ENCODE assay signal across 14 cellular contexts in genomic region chr7:143393267-143394041, GRCh38. TPM values are rescaled to one million over a fixed set of nuclear protein-coding genes. Genes with fewer than 3 reads are reported as not detected.
DNase-seq lines count a peak whose midpoint lies in the region; ATAC-seq and TF ChIP-seq lines count a peak whose summit lies in the region.
"Had no signal": no experiment of that assay in that cellular context is flagged by ENCODE, and none has a peak within 500 bp of the region (broad histone marks: within the 10 kb centered on the region; RNA-seq: fewer than 3 reads in every experiment).

No MANE protein-coding gene starts in this region.

- H3K4me2 ChIP-seq in OCI-LY7 (ENCODE audit: low read length), result no peak overlapping the region
- H3K4me2 ChIP-seq: KMS-11 had no signal

- H3K79me2 ChIP-seq in OCI-LY7 (ENCODE audit: insufficient read depth, low read depth, low read length), result no peaks in the 10 kb centered on the region

- H3K9me3 ChIP-seq in body of pancreas (no peaks in the 10 kb centered on the region), lower lobe of right lung (no peaks in the 10 kb centered on the region), upper lobe of right lung (no peaks in the 10 kb centered on the region), OCI-LY7 (ENCODE audit: low read length) (no peaks in the 10 kb centered on the region)

- BruUV-seq in OCI-LY7 (replicated peaks; lab: Mats Ljungman, UMichigan), result no TSS peak

- POLR2A ChIA-PET in OCI-LY7 (lab: Charles Lee), result interaction anchor here (0.6 kb wide), 1 partner anchor 119 kb away, joined by 6 read pairs; no protein-coding TSS in a partner anchor

- H3K4me3 ChIP-seq in body of pancreas, result no peak overlapping the region
- H3K4me3 ChIP-seq in lower lobe of right lung, result no peak overlapping the region
- no peak overlapping the region for H3K4me3 ChIP-seq in upper lobe of right lung
- no peak overlapping the region for H3K4me3 ChIP-seq in OCI-LY7 (ENCODE audit: low read depth, low read length, poor library complexity, severe bottlenecking)

- H3K4me1 ChIP-seq in body of pancreas, result peaks cover 36% of the 10 kb centered on the region
- H3K4me1 ChIP-seq in lower lobe of right lung, result peaks cover 57% of the 10 kb centered on the region
- H3K4me1 ChIP-seq in upper lobe of right lung, result peaks cover 59% of the 10 kb centered on the region
- H3K4me1 ChIP-seq in OCI-LY7 (ENCODE audit: insufficient read depth, low read length, poor library complexity, severe bottlenecking), result no peaks in the 10 kb centered on the region

- CTCF ChIA-PET in OCI-LY7 (lab: Charles Lee; ENCODE audit: unreplicated experiment), result no interaction called here

- DNase-seq in Right ventricle myocardium inferior (ENCODE audit: missing footprints), result peak; percentile 63
- no peak for DNase-seq in cardiac septum (ENCODE audit: low spot score)
- peak; percentile 55 to 78 (median 74) for DNase-seq in body of pancreas
- DNase-seq in lower lobe of right lung, result no peak
- no peak for DNase-seq in upper lobe of right lung
- DNase-seq in NCI-H1930 (lab: John Stamatoyannopoulos, UW), result no peak
- no peak for DNase-seq in SKM-1 treated with dmso at 0.1 percent for 144 hours (lab: John Stamatoyannopoulos, UW; ENCODE audit: unreplicated experiment)
- DNase-seq in OCI-LY7 (ENCODE audit: low spot score), result no peak
- DNase-seq: activated CD4-positive, alpha-beta T cell treated with anti-CD3 and anti-CD28 coated beads, Interleukin-2, amount 50 U/mL, for 1 hour; NCI-H2081; T-helper 2 cell had no signal

- no peaks in the 10 kb centered on the region for H3K9me2 ChIP-seq in OCI-LY7 (ENCODE audit: insufficient read depth, low read length)

- no peaks in the 10 kb centered on the region for H3K27me3 ChIP-seq in body of pancreas
- no peaks in the 10 kb centered on the region for H3K27me3 ChIP-seq in lower lobe of right lung (ENCODE audit: low read depth)
- no peaks in the 10 kb centered on the region for H3K27me3 ChIP-seq in upper lobe of right lung

- peak in 1 of 3 donors; percentile 3 for TF ChIP-seq POLR2A in body of pancreas (IDR thresholded peaks at IDR 0.05)

- ATAC-seq in Right ventricle myocardium inferior (no peak), body of pancreas (peak; percentile 51), lower lobe of right lung (no peak), upper lobe of right lung (no peak)
- ATAC-seq: activated naive CD4-positive, alpha-beta T cell treated with anti-CD3 and anti-CD28 coated beads, Interleukin-2, amount 50 U/mL, for 72 hours; HCT116 had no signal

- H4K20me1 ChIP-seq in OCI-LY7 (ENCODE audit: insufficient read depth, low read length), result no peaks in the 10 kb centered on the region

- no peak overlapping the region for H2AFZ ChIP-seq in OCI-LY7 (ENCODE audit: low read length)

- no peak for TF ChIP-seq CTCF in body of pancreas (IDR thresholded peaks at IDR 0.05)
- TF ChIP-seq CTCF in lower lobe of right lung (IDR thresholded peaks at IDR 0.05), result no peak
- TF ChIP-seq CTCF in upper lobe of right lung (IDR thresholded peaks at IDR 0.05), result no peak
- no peak for TF ChIP-seq CTCF in OCI-LY7 (conservative IDR thresholded peaks at IDR 0.05; ENCODE audit: low read length)

- H3K36me3 ChIP-seq in body of pancreas (replicated peaks in 1 of 2; ENCODE audit: insufficient read depth in 1 of 2, low read depth in 2 of 2) (peaks cover 0 to 3% of the 10 kb centered on the region in 2 donors), lower lobe of right lung (peaks cover 41% of the 10 kb centered on the region), upper lobe of right lung (peaks cover 35% of the 10 kb centered on the region), OCI-LY7 (ENCODE audit: insufficient read depth, low read length) (no peaks in the 10 kb centered on the region)

- 69 to 76% methylated on average over 12 to 14 of the region's 14 CpGs for WGBS in body of pancreas, 2 donors

- intact Hi-C loops in Right ventricle myocardium inferior (cut with DNase I), result loop anchor here (10.0 kb wide), 1 partner anchor 511 kb away; the partner anchor contains the start of gene TCAF1
- intact Hi-C loops in cardiac septum (cut with DNase I), result no loop called here
- intact Hi-C loops in body of pancreas (cut with DNase I), result no loop called here
- intact Hi-C loops in lower lobe of right lung (cut with DNase I), result no loop called here
- intact Hi-C loops in upper lobe of right lung (cut with DNase I), result no loop called here
- intact Hi-C loops in OCI-LY7 (cut with micrococcal nuclease; ENCODE audit: unreplicated experiment), result no loop called here

- H3K27ac ChIP-seq in body of pancreas (peak overlapping the region in 3 of 4 donors; percentile 76 to 84 (median 80)), lower lobe of right lung (peak overlapping the region; percentile 79), upper lobe of right lung (peak overlapping the region; percentile 90), OCI-LY7 (ENCODE audit: low read depth, low read length, poor library complexity, severe bottlenecking) (no peak overlapping the region)
- H3K27ac ChIP-seq: KMS-11 had no signal

RNA-seq across cellular contexts. Expression of gene ZYX, which starts 12.3 kb away (rescaled TPM):
- total RNA-seq in Right ventricle myocardium inferior (75.9 TPM), cardiac septum (126 TPM), body of pancreas (10 to 100 TPM; 40.2 to 60.6 TPM), lower lobe of right lung (231 TPM), upper lobe of right lung (263 TPM), OCI-LY7 (2022) (2.8 and 4.2 TPM in 2 replicates)
- total RNA-seq in OCI-LY7 (2014; rRNA removed; shearing (Covaris generic)), result 0.31 and 0.44 TPM in 2 replicates

RNA-seq across cellular contexts. Expression of gene EPHA1, which starts 15.2 kb away (rescaled TPM):
- total RNA-seq in Right ventricle myocardium inferior, result not detected
- total RNA-seq in cardiac septum, result not detected
- 10 to 100 TPM in 1 of 2 donors, 1 to 10 TPM in 1; 9.9 to 14.3 TPM for total RNA-seq in body of pancreas
- 9.0 TPM for total RNA-seq in lower lobe of right lung
- 13.9 TPM for total RNA-seq in upper lobe of right lung
- not detected in 2 replicates for total RNA-seq in OCI-LY7 (2014; rRNA removed; shearing (Covaris generic))
- not detected in 2 replicates for total RNA-seq in OCI-LY7 (2022)

RNA-seq across cellular contexts. Expression of gene FAM131B, which starts 30.9 kb away (rescaled TPM):
- 0.73 TPM for total RNA-seq in Right ventricle myocardium inferior
- 0.19 TPM for total RNA-seq in cardiac septum
- total RNA-seq in body of pancreas, result under 1 TPM in 1 of 2 donors, not detected in 1; 0.26 TPM
- total RNA-seq in lower lobe of right lung, result 0.53 TPM
- total RNA-seq in upper lobe of right lung, result 0.90 TPM
- total RNA-seq in OCI-LY7 (2014; rRNA removed; shearing (Covaris generic)), result not detected in 2 replicates
- total RNA-seq in OCI-LY7 (2022), result not detected in 2 replicates

RNA-seq across cellular contexts. Expression of gene TAS2R60, which starts 49.8 kb away (rescaled TPM):
- total RNA-seq in Right ventricle myocardium inferior (not detected), cardiac septum (not detected), body of pancreas (not detected), lower lobe of right lung (not detected), upper lobe of right lung (not detected), OCI-LY7 (2022) (not detected in 2 replicates)
- total RNA-seq in OCI-LY7 (2014; rRNA removed; shearing (Covaris generic)), result not detected in 2 replicates
- total RNA-seq: activated naive CD4-positive, alpha-beta T cell treated with anti-CD3 and anti-CD28 coated beads, Interleukin-2, amount 50 U/mL, for 72 hours had no signal

Comparison
In these comparisons a context has a peak if more than half of its experiments do, and no peak if none do; other contexts are left out.
1. DNase-seq: peak in Right ventricle myocardium inferior (single experiment) and body of pancreas (4 of 4); none in cardiac septum (single experiment), lower lobe of right lung (single experiment), upper lobe of right lung (single experiment), NCI-H1930 (0 of 2), SKM-1 treated with dmso at 0.1 percent for 144 hours (single experiment) and OCI-LY7 (single experiment).
2. RNA of gene ZYX, which starts 12.3 kb away (total RNA-seq): 263 TPM in upper lobe of right lung (single experiment), 231 TPM in lower lobe of right lung (single experiment), 126 TPM in cardiac septum (single experiment), 75.9 TPM in Right ventricle myocardium inferior (single experiment) and 40.2 to 60.6 TPM in body of pancreas; 0.31 to 4.2 TPM in OCI-LY7; every median in the first group is over 4 times any median in the second.